1 cellular context compared by ENCODE assay signal in the genomic region with DNA sequence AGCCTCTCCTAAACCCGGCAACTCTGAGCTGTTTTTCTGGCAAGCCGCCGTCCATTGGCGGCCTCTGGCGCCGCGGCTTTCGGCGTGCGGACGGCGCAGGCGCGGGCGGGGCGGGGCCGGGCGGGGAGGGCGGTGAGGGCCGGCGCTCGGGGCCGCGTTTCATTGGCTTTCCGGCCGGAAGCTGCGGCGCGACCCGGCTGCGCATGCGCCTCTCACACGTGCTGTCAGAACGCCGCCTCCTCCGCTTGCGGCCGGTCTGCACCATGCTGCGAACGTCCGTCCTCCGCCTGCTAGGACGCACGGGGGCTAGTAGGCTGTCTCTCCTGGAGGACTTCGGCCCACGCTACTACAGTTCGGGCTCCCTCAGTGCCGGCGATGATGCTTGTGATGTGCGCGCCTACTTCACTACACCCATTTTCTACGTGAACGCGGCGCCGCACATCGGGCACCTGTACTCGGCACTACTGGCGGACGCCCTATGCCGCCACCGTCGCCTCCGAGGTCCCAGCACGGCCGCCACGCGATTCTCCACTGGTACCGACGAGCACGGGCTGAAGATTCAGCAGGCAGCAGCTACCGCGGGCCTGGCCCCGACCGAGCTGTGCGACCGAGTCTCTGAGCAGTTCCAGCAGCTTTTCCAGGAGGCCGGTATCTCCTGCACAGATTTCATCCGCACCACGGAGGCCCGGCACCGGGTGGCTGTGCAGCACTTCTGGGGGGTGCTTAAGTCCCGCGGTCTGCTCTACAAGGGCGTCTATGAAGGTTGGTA.
TF ChIP-seq lines count a peak whose summit lies in the region.

Gene MARS2 (plus strand): TSS at position 227 of the 769 bp plus-strand sequence. CDS start 37 bp downstream, at position 264.

TF ChIP-seq in WTC11, 78 proteins besides CTCF, POLR2A, EP300 and RAD21 (continued from another document):
- peak; percentile 97 for TF ChIP-seq FOXP1 (CRISPR knock-in tag; IDR thresholded peaks at IDR 0.05; ENCODE audit: borderline replicate concordance)
- peak; percentile 54; the same call in 1 of the 2 replicates for TF ChIP-seq ZNF317 (CRISPR knock-in tag; IDR thresholded peaks at IDR 0.05; ENCODE audit: borderline replicate concordance, low read depth)
- peak; percentile 88; the same call in 1 of the 2 replicates for TF ChIP-seq MLX (CRISPR knock-in tag; IDR thresholded peaks at IDR 0.05)
- TF ChIP-seq SMAD3 (CRISPR knock-in tag; IDR thresholded peaks at IDR 0.05; ENCODE audit: borderline replicate concordance), result peak; percentile 90
- TF ChIP-seq ZNF121 (CRISPR knock-in tag; IDR thresholded peaks at IDR 0.05), result no peak
- TF ChIP-seq GRHL2 (CRISPR knock-in tag; IDR thresholded peaks at IDR 0.05; ENCODE audit: insufficient replicate concordance, severe bottlenecking), result no peak
